Comparison of ENCODE assay signal across 10 cellular contexts in the genomic region with DNA sequence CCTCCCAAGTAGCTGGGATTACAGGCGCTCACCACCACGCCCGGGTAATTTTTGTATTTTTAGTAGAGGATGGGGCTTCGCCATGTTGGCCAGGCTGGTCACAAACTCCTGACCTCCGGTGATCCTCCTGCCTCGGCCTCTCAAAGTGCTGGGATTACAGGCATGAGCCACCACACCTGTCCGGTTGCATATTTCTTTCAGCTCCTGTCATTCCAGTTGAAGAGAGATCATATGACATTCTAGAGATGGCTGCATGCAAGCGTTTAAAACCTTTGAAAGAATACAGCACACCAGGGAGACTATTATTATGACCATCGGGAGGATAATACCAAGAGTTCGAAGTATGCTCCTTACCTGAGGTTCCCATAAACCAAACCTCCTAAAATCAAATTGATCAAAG. TPM values are rescaled to one million over a fixed set of nuclear protein-coding genes. Genes with fewer than 3 reads are reported as not detected.
"Had no signal": no experiment of that assay in that cellular context is flagged by ENCODE, and none has a peak within 500 bp of the region (broad histone marks: within the 10 kb centered on the region; RNA-seq: fewer than 3 reads in every experiment).

No MANE protein-coding gene starts in this region.

- H3K9ac ChIP-seq: GM23248 had no signal

- H3K9me3 ChIP-seq: HAP-1 had no signal

- H2AFZ ChIP-seq: GM23248, GM23338 had no signal

- H3K27ac ChIP-seq: GM23248 had no signal

- H3K4me2 ChIP-seq: GM23338 had no signal

- H3K36me3 ChIP-seq: HAP-1 had no signal

- H3K4me3 ChIP-seq: GM23248, GM23338, HAP-1 had no signal

- ATAC-seq: GM23338, HCT116 had no signal

- DNase-seq: GM23248, GOT3, H7, H9, HCEC 1CT, HFFc6 had no signal

RNA-seq across cellular contexts. Expression of a gene that starts 9.6 kb away (rescaled TPM):
- total RNA-seq: GM23338, H1, H7 had no signal
- polyA plus RNA-seq: GM23338, H1 had no signal
